9 cellular contexts compared by ENCODE assay signal in the genomic region with DNA sequence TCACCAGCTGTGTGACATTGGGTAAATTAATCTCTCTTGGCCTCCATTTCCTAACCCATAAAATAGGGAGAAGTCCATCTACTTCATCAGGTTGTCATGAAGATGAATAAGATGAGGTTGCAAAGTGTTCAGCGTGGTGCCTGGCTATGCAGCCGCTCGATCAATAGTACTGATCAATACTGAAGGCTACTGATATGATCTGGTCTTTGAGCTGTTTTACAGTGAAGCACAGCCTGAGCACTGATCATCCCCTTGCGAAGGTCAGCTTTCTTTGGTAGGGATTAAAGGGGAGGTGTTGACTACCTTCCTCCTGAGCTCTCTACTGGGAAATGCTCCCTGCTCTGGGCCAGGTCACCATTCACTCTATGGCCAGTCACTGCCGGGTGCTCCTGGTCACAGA.
"Had no signal": no experiment of that assay in that cellular context is flagged by ENCODE, and none has a peak within 500 bp of the region (broad histone marks: within the 10 kb centered on the region; RNA-seq: fewer than 3 reads in every experiment).

No MANE protein-coding gene starts in this region.

- H2AFZ ChIP-seq: GM23248 had no signal

- H3K27ac ChIP-seq: GM23248, HL-60 had no signal

- H3K4me3 ChIP-seq: GM23248, HAP-1, K562 had no signal

- H3K4me3 Mint-ChIP-seq: HFFc6 had no signal

- FAIRE-seq: K562 had no signal

- H3K9ac ChIP-seq: GM23248 had no signal

- H3K27ac Mint-ChIP-seq: HFFc6 had no signal

- ATAC-seq: HCT116, K562 had no signal

- H3K9me3 Mint-ChIP-seq: HFFc6 had no signal

- H3K9me3 ChIP-seq: HAP-1 had no signal

- H3K36me3 ChIP-seq: HAP-1 had no signal

- DNase-seq: GM23248, GOT3, H7, HFFc6, IMR-90 had no signal
